ENCODE assay signal across 13 cellular contexts in the genomic region with DNA sequence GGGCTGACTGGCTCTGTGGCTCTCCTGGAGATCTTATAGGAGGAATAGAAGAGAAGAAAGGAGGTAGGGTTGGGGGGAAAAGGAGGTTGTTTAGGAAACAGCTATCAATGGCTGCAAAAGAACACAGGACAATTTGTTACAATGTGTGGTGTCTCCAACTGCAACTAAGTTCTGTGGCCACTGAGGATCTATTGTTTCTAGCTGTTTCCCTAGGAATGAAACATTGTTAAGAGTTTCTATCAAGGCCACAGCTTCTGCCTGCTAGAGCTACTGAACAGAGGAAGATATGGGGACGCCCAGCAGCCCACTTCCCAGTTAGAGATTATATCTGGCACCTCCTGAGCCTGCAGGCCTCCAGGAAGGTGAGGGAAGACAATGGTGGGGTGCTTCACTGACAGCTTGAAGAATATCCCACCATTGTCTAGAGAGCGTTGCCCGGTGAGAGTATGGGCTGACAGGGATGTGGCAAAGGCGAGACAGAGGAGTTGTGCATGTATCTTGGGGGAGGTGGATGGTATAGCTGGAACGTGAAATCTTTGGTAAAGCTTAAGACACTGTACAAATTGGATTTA. TPM values are rescaled to one million over a fixed set of nuclear protein-coding genes. Genes with fewer than 3 reads are reported as not detected.
A peak's percentile ranks its signal among the peaks of the same experiment; 100 is the strongest.
DNase-seq lines count a peak whose midpoint lies in the region; ATAC-seq and FAIRE-seq lines count a peak whose summit lies in the region.
"Had no signal": no experiment of that assay in that cellular context is flagged by ENCODE, and none has a peak within 500 bp of the region (broad histone marks: within the 10 kb centered on the region; RNA-seq: fewer than 3 reads in every experiment).

No MANE protein-coding gene starts in this region.

- peak overlapping the region; percentile 25 for H3K27ac Mint-ChIP-seq in activated CD8-positive, alpha-beta memory T cell treated with anti-CD3 and anti-CD28 coated beads, Interleukin-2, amount 10 ng/mL, durations not matched to agents 7 days and 5 days
- H3K27ac Mint-ChIP-seq in activated naive CD8-positive, alpha-beta T cell treated with anti-CD3 and anti-CD28 coated beads for 36 hours: no peak overlapping the region
- H3K27ac Mint-ChIP-seq: activated naive CD4-positive, alpha-beta T cell treated with anti-CD3 and anti-CD28 coated beads, Interleukin-2, amount 50 U/mL, for 24 hours had no signal

- peak overlapping the region; percentile 98 for H3K4me3 Mint-ChIP-seq in activated CD8-positive, alpha-beta memory T cell treated with anti-CD3 and anti-CD28 coated beads, Interleukin-2, amount 10 ng/mL, durations not matched to agents 7 days and 5 days
- H3K4me3 Mint-ChIP-seq in activated naive CD8-positive, alpha-beta T cell treated with anti-CD3 and anti-CD28 coated beads for 36 hours: peak overlapping the region; percentile 95
- H3K4me3 Mint-ChIP-seq: activated naive CD4-positive, alpha-beta T cell treated with anti-CD3 and anti-CD28 coated beads, Interleukin-2, amount 50 U/mL, for 24 hours had no signal

- CTCF ChIA-PET in activated CD8-positive, alpha-beta memory T cell treated with anti-CD3 and anti-CD28 coated beads, Interleukin-2, amount 10 ng/mL, durations not matched to agents 7 days and 5 days (lab: Charles Lee): interaction anchor here (0.6 to 17.0 kb wide), 6 partner anchors 13 to 167 kb away, joined by 3 to 236 read pairs (median 9); no protein-coding TSS in a partner anchor

- no peak for FAIRE-seq in GM19239 (lab: Jason Lieb, UNC)

- H3K27me3 Mint-ChIP-seq in activated CD8-positive, alpha-beta memory T cell treated with anti-CD3 and anti-CD28 coated beads, Interleukin-2, amount 10 ng/mL, durations not matched to agents 7 days and 5 days: no peaks in the 10 kb centered on the region
- no peaks in the 10 kb centered on the region for H3K27me3 Mint-ChIP-seq in activated naive CD8-positive, alpha-beta T cell treated with anti-CD3 and anti-CD28 coated beads for 36 hours
- H3K27me3 Mint-ChIP-seq: activated naive CD4-positive, alpha-beta T cell treated with anti-CD3 and anti-CD28 coated beads, Interleukin-2, amount 50 U/mL, for 24 hours had no signal

- no peak for ATAC-seq in activated CD8-positive, alpha-beta memory T cell treated with anti-CD3 and anti-CD28 coated beads, Interleukin-2, amount 10 ng/mL, durations not matched to agents 7 days and 5 days

- no peaks in the 10 kb centered on the region for H3K9me3 Mint-ChIP-seq in activated CD8-positive, alpha-beta memory T cell treated with anti-CD3 and anti-CD28 coated beads, Interleukin-2, amount 10 ng/mL, durations not matched to agents 7 days and 5 days (ENCODE audit: low read depth)
- H3K9me3 Mint-ChIP-seq in activated naive CD8-positive, alpha-beta T cell treated with anti-CD3 and anti-CD28 coated beads for 36 hours: no peaks in the 10 kb centered on the region
- H3K9me3 Mint-ChIP-seq: activated naive CD4-positive, alpha-beta T cell treated with anti-CD3 and anti-CD28 coated beads, Interleukin-2, amount 50 U/mL, for 24 hours had no signal

- H3K4me1 Mint-ChIP-seq in activated CD8-positive, alpha-beta memory T cell treated with anti-CD3 and anti-CD28 coated beads, Interleukin-2, amount 10 ng/mL, durations not matched to agents 7 days and 5 days: peaks cover 68% of the 10 kb centered on the region
- H3K4me1 Mint-ChIP-seq in activated naive CD8-positive, alpha-beta T cell treated with anti-CD3 and anti-CD28 coated beads for 36 hours: peaks cover 38% of the 10 kb centered on the region

- DNase-seq in activated CD8-positive, alpha-beta memory T cell treated with anti-CD3 and anti-CD28 coated beads, Interleukin-2, amount 10 ng/mL, durations not matched to agents 7 days and 5 days: no peak
- DNase-seq in activated CD8-positive, alpha-beta memory T cell treated with anti-CD3 and anti-CD28 coated beads for 24 hours: no peak
- DNase-seq in activated naive CD8-positive, alpha-beta T cell treated with anti-CD3 and anti-CD28 coated beads for 36 hours: no peak
- peak; percentile 78 for DNase-seq in globus pallidus (ENCODE audit: low spot score)
- DNase-seq in superior temporal gyrus (ENCODE audit: extremely low spot score): peak; percentile 78
- no peak for DNase-seq in NCI-H1436 treated with DMSO at 0.1 percent for 48 hours (lab: John Stamatoyannopoulos, UW)
- no peak for DNase-seq in cerebellar nuclear complex (lab: John Stamatoyannopoulos, UW)
- no peak for DNase-seq in GM19239 (ENCODE audit: insufficient read length, low spot score)
- DNase-seq: NCI-H748 treated with DMSO at 0.1 percent for 48 hours, transverse colon had no signal

- peaks cover 87% of the 10 kb centered on the region for H3K36me3 Mint-ChIP-seq in activated CD8-positive, alpha-beta memory T cell treated with anti-CD3 and anti-CD28 coated beads, Interleukin-2, amount 10 ng/mL, durations not matched to agents 7 days and 5 days
- peaks cover 87% of the 10 kb centered on the region for H3K36me3 Mint-ChIP-seq in activated naive CD8-positive, alpha-beta T cell treated with anti-CD3 and anti-CD28 coated beads for 36 hours

RNA-seq across cellular contexts. Expression of gene SCD, which starts 4.0 kb away (rescaled TPM):
- total RNA-seq in activated CD8-positive, alpha-beta memory T cell treated with anti-CD3 and anti-CD28 coated beads, Interleukin-2, amount 10 ng/mL, durations not matched to agents 7 days and 5 days: 100 to 1,000 TPM; 121 to 134 TPM
- 100 to 1,000 TPM; 231 to 232 TPM for total RNA-seq in activated naive CD8-positive, alpha-beta T cell treated with anti-CD3 and anti-CD28 coated beads for 36 hours

RNA-seq across cellular contexts. Expression of gene PKD2L1, which starts 21.0 kb away (rescaled TPM):
- total RNA-seq in activated CD8-positive, alpha-beta memory T cell treated with anti-CD3 and anti-CD28 coated beads, Interleukin-2, amount 10 ng/mL, durations not matched to agents 7 days and 5 days: not detected
- total RNA-seq in activated naive CD8-positive, alpha-beta T cell treated with anti-CD3 and anti-CD28 coated beads for 36 hours: not detected
- total RNA-seq: glomerular endothelial cell, M059J had no signal

Comparison
In these comparisons a context has a peak if more than half of its experiments do, and no peak if none do; other contexts are left out.
1. DNase-seq: peak in globus pallidus (single experiment) and superior temporal gyrus (single experiment); none in activated CD8-positive, alpha-beta memory T cell treated with anti-CD3 and anti-CD28 coated beads, Interleukin-2, amount 10 ng/mL, durations not matched to agents 7 days and 5 days (single experiment), activated CD8-positive, alpha-beta memory T cell treated with anti-CD3 and anti-CD28 coated beads for 24 hours (single experiment), activated naive CD8-positive, alpha-beta T cell treated with anti-CD3 and anti-CD28 coated beads for 36 hours (single experiment), NCI-H1436 treated with DMSO at 0.1 percent for 48 hours (single experiment), cerebellar nuclear complex (0 of 2) and GM19239 (single experiment).